In the genomic region with DNA sequence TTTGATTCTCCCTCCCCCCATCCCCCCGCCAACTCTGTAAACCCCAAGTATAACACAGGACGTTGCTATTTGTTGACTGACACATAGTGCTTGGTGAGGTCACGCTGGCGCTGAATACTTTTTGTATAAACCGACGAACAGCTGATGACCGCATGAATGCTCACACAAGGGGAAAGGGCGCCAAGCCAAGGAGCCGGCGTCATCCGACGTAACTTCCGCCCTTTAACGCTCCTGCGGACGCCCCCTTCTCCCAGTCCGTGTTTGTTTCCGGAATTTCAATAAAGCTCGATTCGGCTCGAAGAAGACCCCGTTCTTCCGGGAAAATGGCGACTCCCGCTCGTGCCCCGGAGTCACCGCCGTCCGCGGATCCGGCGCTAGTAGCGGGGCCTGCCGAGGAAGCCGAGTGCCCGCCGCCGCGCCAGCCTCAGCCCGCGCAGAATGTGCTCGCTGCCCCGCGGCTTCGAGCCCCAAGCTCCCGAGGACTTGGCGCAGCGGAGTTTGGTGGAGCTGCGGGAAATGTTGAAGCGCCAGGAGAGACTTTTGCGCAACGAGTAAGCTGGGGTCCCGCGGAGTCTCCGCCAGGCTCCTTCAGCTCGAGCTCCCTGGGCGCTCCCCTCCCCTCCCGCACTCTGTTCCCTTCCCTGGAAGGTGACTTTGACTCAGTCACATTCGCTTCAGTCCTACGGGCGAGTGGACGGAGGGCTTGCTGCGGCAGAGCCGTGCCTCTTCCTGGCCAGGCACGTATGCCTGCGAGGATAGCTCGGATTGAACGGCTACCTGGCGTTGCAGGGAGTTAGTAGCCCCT, we compare ENCODE assay signal across 1 cellular context.
TF ChIP-seq lines count a peak whose summit lies in the region.

Gene POLR2M (plus strand): TSS at position 310 of the 805 bp plus-strand sequence. CDS start 129 bp downstream, at position 439.

TF ChIP-seq in HEK293, 187 proteins besides CTCF, POLR2A, EP300 and RAD21 (continued from another document and continues in another):
- TF ChIP-seq ZBTB26 (tag by site-specific recombination; optimal IDR thresholded peaks at IDR 0.05), result peak; percentile 97
- peak; percentile 26; the same call in 1 of the 2 replicates for TF ChIP-seq KLF16 (tag by site-specific recombination; IDR thresholded peaks at IDR 0.05)
- TF ChIP-seq ZNF561 (tag by site-specific recombination; IDR thresholded peaks at IDR 0.05; ENCODE audit: borderline replicate concordance), result 0 out of 2 replicates have a peak, but pooled peaks have one; percentile 44
- peak; percentile 90 for TF ChIP-seq ZNF518A (tag by site-specific recombination; conservative IDR thresholded peaks at IDR 0.05; ENCODE audit: low read depth)
- TF ChIP-seq SCRT1 (tag by site-specific recombination; IDR thresholded peaks at IDR 0.05; ENCODE audit: borderline replicate concordance), result no peak
- no peak for TF ChIP-seq ZNF555 (tag by site-specific recombination; conservative IDR thresholded peaks at IDR 0.05)
- peak; percentile 99 for TF ChIP-seq ZNF629 (tag by site-specific recombination; IDR thresholded peaks at IDR 0.05)
- TF ChIP-seq OVOL3 (tag by site-specific recombination; IDR thresholded peaks at IDR 0.05), result no peak
- TF ChIP-seq ZNF585B (tag by site-specific recombination; IDR thresholded peaks at IDR 0.05), result no peak
- no peak for TF ChIP-seq HIC1 (tag by site-specific recombination; IDR thresholded peaks at IDR 0.05)
- TF ChIP-seq ZXDB (tag by site-specific recombination; IDR thresholded peaks at IDR 0.05), result peak; percentile 100
- TF ChIP-seq ZNF175 (tag by site-specific recombination; IDR thresholded peaks at IDR 0.05), result no peak
- no peak for TF ChIP-seq ZNF830 (tag by site-specific recombination; IDR thresholded peaks at IDR 0.05; ENCODE audit: low read depth)
- no peak for TF ChIP-seq ZNF843 (tag by site-specific recombination; IDR thresholded peaks at IDR 0.05)
- TF ChIP-seq ZBTB44 (tag by site-specific recombination; IDR thresholded peaks at IDR 0.05), result peak; percentile 50; the same call in 1 of the 2 replicates
- no peak for TF ChIP-seq ZNF239 (tag by site-specific recombination; IDR thresholded peaks at IDR 0.05)
- TF ChIP-seq ZIC2 (tag by site-specific recombination; IDR thresholded peaks at IDR 0.05), result peak; percentile 46
- no peak for TF ChIP-seq ZNF157 (tag by site-specific recombination; IDR thresholded peaks at IDR 0.05)
- no peak for TF ChIP-seq ZNF768 (tag by site-specific recombination; IDR thresholded peaks at IDR 0.05)
- TF ChIP-seq ZNF544 (tag by site-specific recombination; IDR thresholded peaks at IDR 0.05), result no peak
- TF ChIP-seq OSR2 (tag by site-specific recombination; IDR thresholded peaks at IDR 0.05), result no peak
- TF ChIP-seq, protein P1, sequence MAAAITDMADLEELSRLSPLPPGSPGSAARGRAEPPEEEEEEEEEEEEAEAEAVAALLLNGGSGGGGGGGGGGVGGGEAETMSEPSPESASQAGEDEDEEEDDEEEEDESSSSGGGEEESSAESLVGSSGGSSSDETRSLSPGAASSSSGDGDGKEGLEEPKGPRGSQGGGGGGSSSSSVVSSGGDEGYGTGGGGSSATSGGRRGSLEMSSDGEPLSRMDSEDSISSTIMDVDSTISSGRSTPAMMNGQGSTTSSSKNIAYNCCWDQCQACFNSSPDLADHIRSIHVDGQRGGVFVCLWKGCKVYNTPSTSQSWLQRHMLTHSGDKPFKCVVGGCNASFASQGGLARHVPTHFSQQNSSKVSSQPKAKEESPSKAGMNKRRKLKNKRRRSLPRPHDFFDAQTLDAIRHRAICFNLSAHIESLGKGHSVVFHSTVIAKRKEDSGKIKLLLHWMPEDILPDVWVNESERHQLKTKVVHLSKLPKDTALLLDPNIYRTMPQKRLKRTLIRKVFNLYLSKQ (tag by site-specific recombination; IDR thresholded peaks at IDR 0.05; ENCODE audit: borderline replicate concordance), result no peak
- TF ChIP-seq ZNF18 (tag by site-specific recombination; IDR thresholded peaks at IDR 0.05), result no peak
- no peak for TF ChIP-seq ZNF548 (tag by site-specific recombination; IDR thresholded peaks at IDR 0.05)
- TF ChIP-seq BCL11A (tag by site-specific recombination; IDR thresholded peaks at IDR 0.05; ENCODE audit: low read depth), result no peak
- TF ChIP-seq, protein P2, sequence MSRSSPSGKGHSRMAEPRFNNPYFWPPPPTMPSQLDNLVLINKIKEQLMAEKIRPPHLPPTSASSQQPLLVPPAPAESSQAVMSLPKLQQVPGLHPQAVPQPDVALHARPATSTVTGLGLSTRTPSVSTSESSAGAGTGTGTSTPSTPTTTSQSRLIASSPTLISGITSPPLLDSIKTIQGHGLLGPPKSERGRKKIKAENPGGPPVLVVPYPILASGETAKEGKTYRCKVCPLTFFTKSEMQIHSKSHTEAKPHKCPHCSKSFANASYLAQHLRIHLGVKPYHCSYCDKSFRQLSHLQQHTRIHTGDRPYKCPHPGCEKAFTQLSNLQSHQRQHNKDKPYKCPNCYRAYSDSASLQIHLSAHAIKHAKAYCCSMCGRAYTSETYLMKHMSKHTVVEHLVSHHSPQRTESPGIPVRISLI (tag by site-specific recombination; IDR thresholded peaks at IDR 0.05), result 0 out of 2 replicates have a peak, but pooled peaks have one; percentile 67
- TF ChIP-seq ZNF664 (tag by site-specific recombination; IDR thresholded peaks at IDR 0.05), result no peak
- 0 out of 2 replicates have a peak, but pooled peaks have one; percentile 61 for TF ChIP-seq ZNF24 (tag by site-specific recombination; IDR thresholded peaks at IDR 0.05)
- no peak for TF ChIP-seq ZNF121 (tag by site-specific recombination; IDR thresholded peaks at IDR 0.05)
- TF ChIP-seq, protein P3, sequence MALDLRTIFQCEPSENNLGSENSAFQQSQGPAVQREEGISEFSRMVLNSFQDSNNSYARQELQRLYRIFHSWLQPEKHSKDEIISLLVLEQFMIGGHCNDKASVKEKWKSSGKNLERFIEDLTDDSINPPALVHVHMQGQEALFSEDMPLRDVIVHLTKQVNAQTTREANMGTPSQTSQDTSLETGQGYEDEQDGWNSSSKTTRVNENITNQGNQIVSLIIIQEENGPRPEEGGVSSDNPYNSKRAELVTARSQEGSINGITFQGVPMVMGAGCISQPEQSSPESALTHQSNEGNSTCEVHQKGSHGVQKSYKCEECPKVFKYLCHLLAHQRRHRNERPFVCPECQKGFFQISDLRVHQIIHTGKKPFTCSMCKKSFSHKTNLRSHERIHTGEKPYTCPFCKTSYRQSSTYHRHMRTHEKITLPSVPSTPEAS (tag by site-specific recombination; IDR thresholded peaks at IDR 0.05), result no peak
- no peak for TF ChIP-seq ZNF707 (tag by site-specific recombination; IDR thresholded peaks at IDR 0.05)
- TF ChIP-seq, protein P4, sequence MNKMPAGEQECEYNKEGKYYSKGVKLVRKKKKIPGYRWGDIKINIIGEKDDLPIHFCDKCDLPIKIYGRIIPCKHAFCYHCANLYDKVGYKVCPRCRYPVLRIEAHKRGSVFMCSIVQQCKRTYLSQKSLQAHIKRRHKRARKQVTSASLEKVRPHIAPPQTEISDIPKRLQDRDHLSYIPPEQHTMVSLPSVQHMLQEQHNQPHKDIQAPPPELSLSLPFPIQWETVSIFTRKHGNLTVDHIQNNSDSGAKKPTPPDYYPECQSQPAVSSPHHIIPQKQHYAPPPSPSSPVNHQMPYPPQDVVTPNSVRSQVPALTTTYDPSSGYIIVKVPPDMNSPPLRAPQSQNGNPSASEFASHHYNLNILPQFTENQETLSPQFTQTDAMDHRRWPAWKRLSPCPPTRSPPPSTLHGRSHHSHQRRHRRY (tag by site-specific recombination; IDR thresholded peaks at IDR 0.05), result no peak
- no peak for TF ChIP-seq ZNF837 (tag by site-specific recombination; IDR thresholded peaks at IDR 0.05)
- TF ChIP-seq INSM2 (tag by site-specific recombination; IDR thresholded peaks at IDR 0.05), result peak; percentile 80
- no peak for TF ChIP-seq ZNF132 (tag by site-specific recombination; IDR thresholded peaks at IDR 0.05; ENCODE audit: borderline replicate concordance)
- TF ChIP-seq IKZF3 (tag by site-specific recombination; IDR thresholded peaks at IDR 0.05), result 0 out of 2 replicates have a peak, but pooled peaks have one; percentile 25
- no peak for TF ChIP-seq ZNF670 (tag by site-specific recombination; IDR thresholded peaks at IDR 0.05; ENCODE audit: low read depth)
- TF ChIP-seq GFI1B (tag by site-specific recombination; IDR thresholded peaks at IDR 0.05), result no peak
